ENCODE assay signal across 10 cellular contexts in the genomic region with DNA sequence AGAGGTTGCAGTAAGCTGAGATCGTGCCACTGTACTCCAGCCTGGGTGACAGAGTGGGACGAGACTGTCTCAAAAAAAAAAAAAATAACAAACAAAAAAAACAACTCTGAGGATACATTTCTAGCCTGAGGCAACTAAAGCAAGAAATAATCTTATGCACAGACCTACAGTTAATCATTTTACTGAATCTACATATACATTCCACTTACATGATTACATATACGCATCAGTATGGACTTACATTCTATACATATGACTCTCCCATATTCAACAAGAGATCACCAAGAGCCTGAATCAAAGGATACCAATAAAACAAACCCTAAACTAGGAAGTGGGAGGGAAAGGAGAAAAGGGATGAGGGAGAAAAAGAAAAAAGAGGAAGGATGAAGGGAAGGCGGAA. TPM values are rescaled to one million over a fixed set of nuclear protein-coding genes. Genes with fewer than 3 reads are reported as not detected.
A peak's percentile ranks its signal among the peaks of the same experiment; 100 is the strongest.
DNase-seq lines count a peak whose midpoint lies in the region; ATAC-seq and TF ChIP-seq lines count a peak whose summit lies in the region.
"Had no signal": no experiment of that assay in that cellular context is flagged by ENCODE, and none has a peak within 500 bp of the region (broad histone marks: within the 10 kb centered on the region; RNA-seq: fewer than 3 reads in every experiment).

No MANE protein-coding gene starts in this region.

- 97% methylated on average over 4 of the region's 4 CpGs for WGBS in HUES64
- 92 to 100% methylated on average over 2 to 3 of the region's 4 CpGs for WGBS in mesodermal cell (ENCODE audit: insufficient coverage in 2 of 2), 2 experiments

- ATAC-seq in GM19328 (IDR thresholded peaks at IDR 0.05; ENCODE audit: unreplicated experiment) (no peak), HG02852 (IDR thresholded peaks at IDR 0.05; ENCODE audit: unreplicated experiment) (no peak), HG03025 (IDR thresholded peaks at IDR 0.05; ENCODE audit: low FRiP score, unreplicated experiment) (no peak)

- peak overlapping the region in 6 of 11 experiments; percentile 93 to 98 (median 95); a peak in 9 of 22 replicates for H3K27ac ChIP-seq in BLaER1 treated with 17β-estradiol and CSF1 and Interleukin-3, amounts not matched to agents 10 nM and 100 nM
- H3K27ac ChIP-seq in HUES64 (ENCODE audit: low read depth, low read length) (no peak overlapping the region), mesodermal cell (ENCODE audit: low read depth, low read length, severe bottlenecking) (no peak overlapping the region)

- peak overlapping the region; percentile 81 to 97 (median 89) for H3K4me2 ChIP-seq in BLaER1 treated with 17β-estradiol and CSF1 and Interleukin-3, amounts not matched to agents 10 nM and 100 nM

- H3K27me3 ChIP-seq in BLaER1 treated with 17β-estradiol and CSF1 and Interleukin-3, amounts not matched to agents 10 nM and 100 nM, result no peaks in the 10 kb centered on the region
- no peaks in the 10 kb centered on the region for H3K27me3 ChIP-seq in HUES64 (ENCODE audit: insufficient read depth, low read length)
- H3K27me3 ChIP-seq: SJSA1 had no signal

- peak overlapping the region in 2 of 11 experiments; percentile 89 to 93; a peak in 5 of 22 replicates for H3K9ac ChIP-seq in BLaER1 treated with 17β-estradiol and CSF1 and Interleukin-3, amounts not matched to agents 10 nM and 100 nM
- no peak overlapping the region for H3K9ac ChIP-seq in HUES64 (ENCODE audit: low read depth, low read length)

- H3K9me3 ChIP-seq in BLaER1 treated with 17β-estradiol and CSF1 and Interleukin-3, amounts not matched to agents 10 nM and 100 nM (replicated peaks in 1 of 11), result peaks cover 0 to 26% (median 17%) of the 10 kb centered on the region in 11 experiments; a peak in 15 of 22 replicates
- H3K9me3 ChIP-seq in HUES64 (ENCODE audit: insufficient read depth, low read depth, low read length) (no peaks in the 10 kb centered on the region), mesodermal cell (ENCODE audit: control insufficient read depth, low read length) (no peaks in the 10 kb centered on the region)
- H3K9me3 ChIP-seq: SJSA1 had no signal

- TF ChIP-seq CTCF in astrocyte of the cerebellum (IDR thresholded peaks at IDR 0.05; ENCODE audit: low read depth, low read length, missing control alignments), result no peak

- no peak for DNase-seq in astrocyte of the cerebellum (ENCODE audit: low read depth)
- no peak for DNase-seq in retina
- DNase-seq: left ventricle myocardium superior had no signal

- peaks cover 26 to 44% (median 35%) of the 10 kb centered on the region in 10 experiments for H3K4me1 ChIP-seq in BLaER1 treated with 17β-estradiol and CSF1 and Interleukin-3, amounts not matched to agents 10 nM and 100 nM
- H3K4me1 ChIP-seq in HUES64 (ENCODE audit: insufficient read depth, low read length), result peaks cover 5% of the 10 kb centered on the region; the same call in 1 of the 2 replicates
- H3K4me1 ChIP-seq in mesodermal cell (ENCODE audit: control insufficient read depth, insufficient read depth, low read length, poor library complexity, severe bottlenecking), result no peaks in the 10 kb centered on the region

- peaks cover 4 to 50% (median 48%) of the 10 kb centered on the region in 11 experiments; a peak in 21 of 22 replicates for H3K36me3 ChIP-seq in BLaER1 treated with 17β-estradiol and CSF1 and Interleukin-3, amounts not matched to agents 10 nM and 100 nM
- H3K36me3 ChIP-seq in HUES64 (ENCODE audit: insufficient read depth, low read length), result peaks cover 55% of the 10 kb centered on the region
- peaks cover 61% of the 10 kb centered on the region for H3K36me3 ChIP-seq in mesodermal cell (ENCODE audit: control insufficient read depth, insufficient read depth, low read length)

- no peaks in the 10 kb centered on the region; a peak in 1 of 22 replicates for H4K20me1 ChIP-seq in BLaER1 treated with 17β-estradiol and CSF1 and Interleukin-3, amounts not matched to agents 10 nM and 100 nM

- peak overlapping the region in 9 of 10 experiments; percentile 69 to 88 (median 77); a peak in 16 of 20 replicates for H3K4me3 ChIP-seq in BLaER1 treated with 17β-estradiol and CSF1 and Interleukin-3, amounts not matched to agents 10 nM and 100 nM
- H3K4me3 ChIP-seq in HUES64 (ENCODE audit: low read length) (peak overlapping the region; percentile 86), astrocyte of the cerebellum (ENCODE audit: low read depth, low read length) (peak overlapping the region; percentile 96), mesodermal cell (ENCODE audit: extremely low read depth, insufficient read depth, low read length, poor library complexity, severe bottlenecking) (peak overlapping the region; percentile 79)

- in situ Hi-C loops in astrocyte of the cerebellum (cut with HindIII; ENCODE audit: low sequenced_read_pairs), result no loop called here

RNA-seq across cellular contexts. Expression of a gene that starts 1.1 kb away (rescaled TPM):
- 61.3 TPM for polyA plus RNA-seq in HUES64 (2013, experiment 1 of 2)
- 64.9 TPM for polyA plus RNA-seq in HUES64 (2013, experiment 2 of 2)
- 50.5 TPM for polyA plus RNA-seq in mesodermal cell (2013, experiment 1 of 2)
- 51.4 TPM for polyA plus RNA-seq in mesodermal cell (2013, experiment 2 of 2)

RNA-seq across cellular contexts. Expression of a gene that starts 50.1 kb away (rescaled TPM):
- 3.5 TPM for polyA plus RNA-seq in HUES64 (2013, experiment 1 of 2)
- 2.8 TPM for polyA plus RNA-seq in HUES64 (2013, experiment 2 of 2)
- 7.9 TPM for polyA plus RNA-seq in mesodermal cell (2013, experiment 1 of 2)
- polyA plus RNA-seq in mesodermal cell (2013, experiment 2 of 2), result 7.5 TPM

RNA-seq across cellular contexts. Expression of a gene that starts 50.4 kb away (rescaled TPM):
- 3.5 TPM for polyA plus RNA-seq in HUES64 (2013, experiment 1 of 2)
- 4.4 TPM for polyA plus RNA-seq in HUES64 (2013, experiment 2 of 2)
- polyA plus RNA-seq in mesodermal cell (2013, experiment 1 of 2), result 11.7 TPM
- polyA plus RNA-seq in mesodermal cell (2013, experiment 2 of 2), result 10.7 TPM

RNA-seq across cellular contexts. Expression of a gene that starts 58.6 kb away (rescaled TPM):
- 116 TPM for polyA plus RNA-seq in HUES64 (2013, experiment 1 of 2)
- 110 TPM for polyA plus RNA-seq in HUES64 (2013, experiment 2 of 2)
- polyA plus RNA-seq in mesodermal cell (2013, experiment 1 of 2), result 198 TPM
- polyA plus RNA-seq in mesodermal cell (2013, experiment 2 of 2), result 194 TPM

Comparison
In these comparisons a context has a peak if more than half of its experiments do, and no peak if none do; other contexts are left out.
1. H3K27ac ChIP-seq: peak in BLaER1 treated with 17β-estradiol and CSF1 and Interleukin-3, amounts not matched to agents 10 nM and 100 nM (6 of 11); none in HUES64 (single experiment) and mesodermal cell (single experiment).
2. Peak in every context shown above with its lines, with median percentiles within 50 percentile points of each other: H3K4me3 ChIP-seq.